Comparison of ENCODE assay signal across 23 cellular contexts in genomic region chr4:174654634-174655033, GRCh38.
DNase-seq lines count a peak whose midpoint lies in the region; ATAC-seq, FAIRE-seq and TF ChIP-seq lines count a peak whose summit lies in the region.
"Had no signal": no experiment of that assay in that cellular context is flagged by ENCODE, and none has a peak within 500 bp of the region (broad histone marks: within the 10 kb centered on the region; RNA-seq: fewer than 3 reads in every experiment).

No MANE protein-coding gene starts in this region.

- H3K27ac Mint-ChIP-seq in GM23338 (no peak overlapping the region), neural progenitor cell (no peak overlapping the region)
- H3K27ac Mint-ChIP-seq: CD4-positive, alpha-beta memory T cell; H9 had no signal

- FAIRE-seq in K562 (lab: Jason Lieb, UNC) = peak; percentile 92
- FAIRE-seq: A549, GM12892 had no signal

- no peak overlapping the region for H3K27ac ChIP-seq in GM23338 (ENCODE audit: low read depth)
- H3K27ac ChIP-seq in K562 (ENCODE audit: extremely low read depth, low read depth, low read length) = peak overlapping the region; percentile 52; the same call in 2 of the 3 replicates
- H3K27ac ChIP-seq in neural progenitor cell = no peak overlapping the region
- H3K27ac ChIP-seq in SK-N-SH (ENCODE audit: low read depth in 2 of 2, low read length in 1 of 2) = no peak overlapping the region
- H3K27ac ChIP-seq: A549; BLaER1 treated with 17β-estradiol and CSF1 and Interleukin-3, amounts not matched to agents 10 nM and 100 nM; GM23248 had no signal

- no TSS peak for BruUV-seq in K562 (replicated peaks; lab: Mats Ljungman, UMichigan)

- H4K20me1 ChIP-seq in GM23338 (replicated peaks; ENCODE audit: insufficient read depth) (no peaks in the 10 kb centered on the region), K562 (replicated peaks; ENCODE audit: control insufficient read depth, insufficient read depth, low read length) (no peaks in the 10 kb centered on the region), neural progenitor cell (ENCODE audit: low read depth) (no peaks in the 10 kb centered on the region), SK-N-SH (ENCODE audit: insufficient read depth) (no peaks in the 10 kb centered on the region)
- H4K20me1 ChIP-seq: BLaER1 treated with 17β-estradiol and CSF1 and Interleukin-3, amounts not matched to agents 10 nM and 100 nM had no signal

- H3K36me3 Mint-ChIP-seq in GM23338 (ENCODE audit: low read depth) (no peaks in the 10 kb centered on the region), neural progenitor cell (no peaks in the 10 kb centered on the region)
- H3K36me3 Mint-ChIP-seq: CD4-positive, alpha-beta memory T cell had no signal

- POLR2A ChIA-PET in K562 (lab: Yijun Ruan, JAX) = no interaction called here
- POLR2A ChIA-PET in SK-N-SH (lab: Yijun Ruan, JAX) = no interaction called here

- CTCF ChIA-PET in K562 (lab: Yijun Ruan, JAX; ENCODE audit: low intra/inter-chr PET ratio) (no interaction called here), SK-N-SH (lab: Yijun Ruan, JAX) (interaction anchor here (1.7 kb wide), 1 partner anchor 23 kb away, joined by 7 read pairs; no protein-coding TSS in a partner anchor)

- H3K4me3 ChIP-seq in GM23338 = no peak overlapping the region
- no peak overlapping the region for H3K4me3 ChIP-seq in K562
- no peak overlapping the region for H3K4me3 ChIP-seq in neural progenitor cell
- no peak overlapping the region for H3K4me3 ChIP-seq in SK-N-SH (ENCODE audit: low read depth in 2 of 2, low read length in 1 of 2)
- H3K4me3 ChIP-seq: A549; BLaER1 treated with 17β-estradiol and CSF1 and Interleukin-3, amounts not matched to agents 10 nM and 100 nM; GM23248 had no signal

- no peak for TF ChIP-seq CTCF in GM23338 (conservative IDR thresholded peaks at IDR 0.05; ENCODE audit: low read depth in 2 of 2)
- TF ChIP-seq CTCF in K562 (IDR thresholded peaks at IDR 0.05 in 2 of 3, conservative IDR thresholded peaks at IDR 0.05 in 1 of 3; ENCODE audit: insufficient read depth in 2 of 3, low read depth in 1 of 3, low read length in 3 of 3) = no peak
- no peak for TF ChIP-seq CTCF in neural progenitor cell (IDR thresholded peaks at IDR 0.05)
- TF ChIP-seq CTCF in SK-N-SH (IDR thresholded peaks at IDR 0.05) = no peak

- DNase-seq in GM23338 (ENCODE audit: low spot score) = no peak
- DNase-seq in OCI-M1 (lab: John Stamatoyannopoulos, UW) = peak; percentile 89
- peak in 3 of 4 experiments; percentile 13 to 83 (median 41) for DNase-seq in K562 (ENCODE audit: extremely low read depth in 1 of 4, low spot score in 3 of 4)
- DNase-seq in neural progenitor cell (ENCODE audit: low spot score) = no peak
- DNase-seq in NCI-H2196 (lab: John Stamatoyannopoulos, UW; ENCODE audit: unreplicated experiment) = no peak
- DNase-seq in SK-N-SH = no peak
- DNase-seq in NCI-H345 treated with DMSO at 0.1 percent for 48 hours (lab: John Stamatoyannopoulos, UW; ENCODE audit: unreplicated experiment) = no peak
- DNase-seq: 8988T, ACHN, AML-193, BE2C, Calu3, COR-L47, DMS53, DMS79 treated with DMSO at 0.1 percent for 48 hours, GF-D8, GM23248, H9 had no signal

- ATAC-seq in GM23338 (no peak), K562 (peak; percentile 87)
- ATAC-seq: A549, HCT116 had no signal

- no peaks in the 10 kb centered on the region for H3K27me3 Mint-ChIP-seq in GM23338 (ENCODE audit: insufficient read depth, low read depth, poor library complexity)
- no peaks in the 10 kb centered on the region for H3K27me3 Mint-ChIP-seq in neural progenitor cell (ENCODE audit: insufficient read depth, low read depth)
- H3K27me3 Mint-ChIP-seq: CD4-positive, alpha-beta memory T cell had no signal

- no peaks in the 10 kb centered on the region for H3K9me2 ChIP-seq in GM23338 (ENCODE audit: insufficient read depth)
- no peaks in the 10 kb centered on the region for H3K9me2 ChIP-seq in SK-N-SH

- H3F3A ChIP-seq in GM23338 (replicated peaks; ENCODE audit: low read depth) = no peaks in the 10 kb centered on the region
- no peaks in the 10 kb centered on the region for H3F3A ChIP-seq in neural progenitor cell (ENCODE audit: low read depth)
- H3F3A ChIP-seq in SK-N-SH (replicated peaks; ENCODE audit: insufficient read depth) = no peaks in the 10 kb centered on the region

- H3K27me3 ChIP-seq in GM23338 (ENCODE audit: insufficient read depth) = no peaks in the 10 kb centered on the region
- H3K27me3 ChIP-seq in K562 (ENCODE audit: control insufficient read depth in 2 of 2, insufficient read depth in 2 of 2, low read length in 2 of 2) = no peaks in the 10 kb centered on the region
- no peaks in the 10 kb centered on the region for H3K27me3 ChIP-seq in neural progenitor cell
- no peaks in the 10 kb centered on the region for H3K27me3 ChIP-seq in SK-N-SH (ENCODE audit: insufficient read depth)
- H3K27me3 ChIP-seq: BLaER1 treated with 17β-estradiol and CSF1 and Interleukin-3, amounts not matched to agents 10 nM and 100 nM had no signal

- H3K9ac ChIP-seq in K562 (ENCODE audit: insufficient read depth in 1 of 2, low read depth in 2 of 2, low read length in 2 of 2) (peak overlapping the region in 1 of 2 experiments; percentile 46; a peak in 2 of 4 replicates), neural progenitor cell (no peak overlapping the region), SK-N-SH (no peak overlapping the region)
- H3K9ac ChIP-seq: BLaER1 treated with 17β-estradiol and CSF1 and Interleukin-3, amounts not matched to agents 10 nM and 100 nM; GM23248 had no signal

- TF ChIP-seq RAD21 in K562 (CRISPR knock-in tag; conservative IDR thresholded peaks at IDR 0.05 in 1 of 2, IDR thresholded peaks at IDR 0.05 in 1 of 2) = no peak
- TF ChIP-seq RAD21 in SK-N-SH (IDR thresholded peaks at IDR 0.05; ENCODE audit: low read length) = no peak

- H3K79me2 ChIP-seq in GM23338 (replicated peaks; ENCODE audit: insufficient read depth) (no peaks in the 10 kb centered on the region), K562 (ENCODE audit: control insufficient read depth, insufficient read depth, low read length) (no peaks in the 10 kb centered on the region), neural progenitor cell (ENCODE audit: low read depth) (no peaks in the 10 kb centered on the region), SK-N-SH (ENCODE audit: insufficient read depth) (no peaks in the 10 kb centered on the region)

- no peaks in the 10 kb centered on the region for H3K36me3 ChIP-seq in GM23338 (ENCODE audit: insufficient read depth)
- H3K36me3 ChIP-seq in K562 (ENCODE audit: control insufficient read depth, insufficient read depth, low read length) = no peaks in the 10 kb centered on the region
- H3K36me3 ChIP-seq in neural progenitor cell = no peaks in the 10 kb centered on the region
- H3K36me3 ChIP-seq in SK-N-SH (replicated peaks in 1 of 2; ENCODE audit: control insufficient read depth in 1 of 2, insufficient read depth in 2 of 2, low read length in 1 of 2) = no peaks in the 10 kb centered on the region
- H3K36me3 ChIP-seq: BE2C; BLaER1 treated with 17β-estradiol and CSF1 and Interleukin-3, amounts not matched to agents 10 nM and 100 nM had no signal

- in situ Hi-C loops in K562 (cut with MboI) = no loop called here

- intact Hi-C loops in K562 (cut with micrococcal nuclease) = loop anchor here (10.0 kb wide), 1 partner anchor 1670 kb away; no protein-coding TSS in a partner anchor

- no peaks in the 10 kb centered on the region for H3K4me1 Mint-ChIP-seq in GM23338
- no peaks in the 10 kb centered on the region for H3K4me1 Mint-ChIP-seq in neural progenitor cell
- H3K4me1 Mint-ChIP-seq: CD4-positive, alpha-beta memory T cell; H9 had no signal

- no peaks in the 10 kb centered on the region for H3K9me1 ChIP-seq in K562 (ENCODE audit: control insufficient read depth, insufficient read depth, low read length)

- H3K9me3 Mint-ChIP-seq in GM23338 = no peaks in the 10 kb centered on the region
- H3K9me3 Mint-ChIP-seq in neural progenitor cell = no peaks in the 10 kb centered on the region
- H3K9me3 Mint-ChIP-seq: CD4-positive, alpha-beta memory T cell; H9 had no signal

- H3K4me2 ChIP-seq in GM23338 (no peak overlapping the region), K562 (ENCODE audit: insufficient read depth, low read length) (peak overlapping the region; percentile 69), neural progenitor cell (no peak overlapping the region), SK-N-SH (no peak overlapping the region)
- H3K4me2 ChIP-seq: A549; BLaER1 treated with 17β-estradiol and CSF1 and Interleukin-3, amounts not matched to agents 10 nM and 100 nM had no signal

- H2AFZ ChIP-seq in GM23338 (0 out of 2 replicates have a peak overlapping the region, but pooled peaks have one; percentile 25), K562 (ENCODE audit: low read depth, low read length) (peak overlapping the region; percentile 78), neural progenitor cell (replicated peaks) (peak overlapping the region; percentile 2), SK-N-SH (ENCODE audit: low read depth) (no peak overlapping the region)
- H2AFZ ChIP-seq: GM23248 had no signal

- no peak overlapping the region for H3K4me3 Mint-ChIP-seq in GM23338
- no peak overlapping the region for H3K4me3 Mint-ChIP-seq in neural progenitor cell
- H3K4me3 Mint-ChIP-seq: CD4-positive, alpha-beta memory T cell; H9 had no signal

- 17% methylated on average over 4 of the region's 4 CpGs for WGBS in K562 (ENCODE audit: insufficient coverage, low coverage, missing lambda C conversion rate)
- WGBS in SK-N-SH (ENCODE audit: low lambda C conversion rate) = 40% methylated on average over 4 of the region's 4 CpGs

- TF ChIP-seq EP300 in K562 (IDR thresholded peaks at IDR 0.05; ENCODE audit: low read length) = peak; percentile 48; the same call in 1 of the 2 replicates
- TF ChIP-seq EP300 in SK-N-SH (IDR thresholded peaks at IDR 0.05; ENCODE audit: borderline replicate concordance in 1 of 2, low read depth in 1 of 2, low read length in 1 of 2) = no peak

- no peaks in the 10 kb centered on the region for H3K4me1 ChIP-seq in GM23338 (ENCODE audit: insufficient read depth)
- H3K4me1 ChIP-seq in K562 (replicated peaks in 1 of 2; ENCODE audit: control insufficient read depth in 2 of 2, insufficient read depth in 2 of 2, low read length in 2 of 2) = peaks cover 0 to 19% of the 10 kb centered on the region in 2 experiments; a peak in 2 of 5 replicates
- no peaks in the 10 kb centered on the region for H3K4me1 ChIP-seq in neural progenitor cell
- H3K4me1 ChIP-seq in SK-N-SH (ENCODE audit: control insufficient read depth in 1 of 2, insufficient read depth in 2 of 2, low read depth in 1 of 2, low read length in 1 of 2) = no peaks in the 10 kb centered on the region; a peak in 1 of 4 replicates
- H3K4me1 ChIP-seq: A549; BLaER1 treated with 17β-estradiol and CSF1 and Interleukin-3, amounts not matched to agents 10 nM and 100 nM had no signal

- TF ChIP-seq POLR2A in K562 (conservative IDR thresholded peaks at IDR 0.05) = no peak

- H3K9me3 ChIP-seq in K562 (replicated peaks; ENCODE audit: control insufficient read depth, insufficient read depth, low read depth, low read length) (no peaks in the 10 kb centered on the region), neural progenitor cell (ENCODE audit: low read depth) (no peaks in the 10 kb centered on the region), SK-N-SH (no peaks in the 10 kb centered on the region)
- H3K9me3 ChIP-seq: A549; BE2C; BLaER1 treated with 17β-estradiol and CSF1 and Interleukin-3, amounts not matched to agents 10 nM and 100 nM had no signal

TF ChIP-seq in K562, 482 proteins besides CTCF, POLR2A, EP300 and RAD21 (continues in another document):
- no peak for TF ChIP-seq SMAD3 (CRISPR knock-in tag; conservative IDR thresholded peaks at IDR 0.05)

TF ChIP-seq in SK-N-SH, 30 proteins besides CTCF, POLR2A, EP300 and RAD21 (continues in another document):
- no peak for TF ChIP-seq MXI1 (IDR thresholded peaks at IDR 0.05; ENCODE audit: low read depth, low read length)

Comparison
In these comparisons a context has a peak if more than half of its experiments do, and no peak if none do; other contexts are left out.
1. DNase-seq: peak in OCI-M1 (single experiment) and K562 (3 of 4); none in GM23338 (single experiment), neural progenitor cell (single experiment), NCI-H2196 (single experiment), SK-N-SH (single experiment) and NCI-H345 treated with DMSO at 0.1 percent for 48 hours (single experiment).